ENCODE assay signal across 1 cellular context in the genomic region with DNA sequence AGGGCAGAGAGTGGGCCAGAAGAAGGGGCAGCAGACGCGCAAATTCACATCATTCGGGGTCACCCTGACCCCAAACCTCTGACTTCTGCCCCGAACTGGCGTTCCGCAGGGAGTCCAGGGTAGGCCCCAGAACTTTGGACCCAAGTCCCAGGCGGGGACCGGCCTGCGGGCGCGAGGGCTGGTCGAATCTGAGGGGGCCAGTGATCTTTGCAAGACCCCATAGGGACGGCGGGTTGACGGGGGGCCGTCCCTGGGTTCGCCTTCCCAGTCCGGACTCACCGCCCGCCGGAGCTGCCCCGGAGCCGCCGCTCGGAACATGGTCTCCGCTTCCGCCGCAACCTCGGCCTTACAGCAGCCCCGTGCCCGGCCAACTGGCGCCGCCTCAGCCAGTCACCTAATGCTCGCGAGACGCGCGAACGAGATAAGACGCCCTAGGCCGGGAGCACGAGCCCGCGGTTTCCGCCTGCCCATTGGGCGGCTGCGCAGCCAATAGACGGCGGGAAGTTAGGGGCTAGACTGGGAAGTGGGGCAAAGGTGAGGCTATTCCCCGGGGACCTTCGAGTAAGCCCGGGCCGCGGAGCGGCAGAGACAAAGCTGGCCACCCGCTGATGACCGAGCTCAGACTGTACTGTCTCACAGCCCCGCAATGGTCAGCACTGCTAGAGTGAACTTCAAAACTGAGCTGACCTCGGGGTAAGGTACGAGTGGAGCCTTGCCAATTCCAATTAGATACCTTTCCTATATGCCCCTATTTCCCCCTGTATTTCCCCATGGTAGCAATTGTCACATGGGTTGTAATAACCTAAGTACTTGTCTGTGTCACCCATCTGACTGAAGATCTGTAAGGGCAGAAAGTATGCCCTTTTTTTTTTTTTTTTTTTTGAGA.
A peak's percentile ranks its signal among the peaks of the same experiment; 100 is the strongest.
TF ChIP-seq lines count a peak whose summit lies in the region.

A gene (minus strand): TSS at position 399 of the 886 bp plus-strand sequence. CDS start 81 bp downstream, at position 318.

TF ChIP-seq in HEK293, 187 proteins besides CTCF, POLR2A, EP300 and RAD21 (continued from another document and continues in another):
- TF ChIP-seq, protein P1, sequence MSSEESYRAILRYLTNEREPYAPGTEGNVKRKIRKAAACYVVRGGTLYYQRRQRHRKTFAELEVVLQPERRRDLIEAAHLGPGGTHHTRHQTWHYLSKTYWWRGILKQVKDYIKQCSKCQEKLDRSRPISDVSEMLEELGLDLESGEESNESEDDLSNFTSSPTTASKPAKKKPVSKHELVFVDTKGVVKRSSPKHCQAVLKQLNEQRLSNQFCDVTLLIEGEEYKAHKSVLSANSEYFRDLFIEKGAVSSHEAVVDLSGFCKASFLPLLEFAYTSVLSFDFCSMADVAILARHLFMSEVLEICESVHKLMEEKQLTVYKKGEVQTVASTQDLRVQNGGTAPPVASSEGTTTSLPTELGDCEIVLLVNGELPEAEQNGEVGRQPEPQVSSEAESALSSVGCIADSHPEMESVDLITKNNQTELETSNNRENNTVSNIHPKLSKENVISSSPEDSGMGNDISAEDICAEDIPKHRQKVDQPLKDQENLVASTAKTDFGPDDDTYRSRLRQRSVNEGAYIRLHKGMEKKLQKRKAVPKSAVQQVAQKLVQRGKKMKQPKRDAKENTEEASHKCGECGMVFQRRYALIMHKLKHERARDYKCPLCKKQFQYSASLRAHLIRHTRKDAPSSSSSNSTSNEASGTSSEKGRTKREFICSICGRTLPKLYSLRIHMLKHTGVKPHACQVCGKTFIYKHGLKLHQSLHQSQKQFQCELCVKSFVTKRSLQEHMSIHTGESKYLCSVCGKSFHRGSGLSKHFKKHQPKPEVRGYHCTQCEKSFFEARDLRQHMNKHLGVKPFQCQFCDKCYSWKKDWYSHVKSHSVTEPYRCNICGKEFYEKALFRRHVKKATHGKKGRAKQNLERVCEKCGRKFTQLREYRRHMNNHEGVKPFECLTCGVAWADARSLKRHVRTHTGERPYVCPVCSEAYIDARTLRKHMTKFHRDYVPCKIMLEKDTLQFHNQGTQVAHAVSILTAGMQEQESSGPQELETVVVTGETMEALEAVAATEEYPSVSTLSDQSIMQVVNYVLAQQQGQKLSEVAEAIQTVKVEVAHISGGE (tag by site-specific recombination; conservative IDR thresholded peaks at IDR 0.05; ENCODE audit: low read depth), result no peak; the same call in 1 of the 2 replicates
- TF ChIP-seq ZIC2 (tag by site-specific recombination; IDR thresholded peaks at IDR 0.05) (no peak), ZNF768 (tag by site-specific recombination; IDR thresholded peaks at IDR 0.05) (no peak), EGR2 (tag by site-specific recombination; IDR thresholded peaks at IDR 0.05; ENCODE audit: low read depth) (no peak), ZNF223 (tag by site-specific recombination; IDR thresholded peaks at IDR 0.05) (no peak), RBAK (tag by site-specific recombination; IDR thresholded peaks at IDR 0.05) (no peak), ZNF184 (tag by site-specific recombination; IDR thresholded peaks at IDR 0.05) (peak; percentile 19; the same call in 1 of the 2 replicates), ZNF174 (tag by site-specific recombination; IDR thresholded peaks at IDR 0.05) (no peak), GLI2 (tag by site-specific recombination; IDR thresholded peaks at IDR 0.05; ENCODE audit: borderline replicate concordance, low read depth) (no peak), ZNF529 (tag by site-specific recombination; IDR thresholded peaks at IDR 0.05; ENCODE audit: insufficient replicate concordance) (no peak), GLI4 (tag by site-specific recombination; IDR thresholded peaks at IDR 0.05) (0 out of 2 replicates have a peak, but pooled peaks have one; percentile 43), ZNF660 (tag by site-specific recombination; IDR thresholded peaks at IDR 0.05) (peak; percentile 53; the same call in 1 of the 2 replicates), ZNF843 (tag by site-specific recombination; IDR thresholded peaks at IDR 0.05) (peak; percentile 72), ZNF292 (tag by site-specific recombination; IDR thresholded peaks at IDR 0.05; ENCODE audit: borderline replicate concordance, low read depth) (no peak), HOXA7 (CRISPR knock-in tag; IDR thresholded peaks at IDR 0.05; ENCODE audit: borderline replicate concordance) (no peak; the same call in 1 of the 2 replicates), KLF10 (tag by site-specific recombination; IDR thresholded peaks at IDR 0.05) (peak; percentile 100), ZNF157 (tag by site-specific recombination; IDR thresholded peaks at IDR 0.05) (no peak), ZNF202 (tag by site-specific recombination; IDR thresholded peaks at IDR 0.05; ENCODE audit: borderline replicate concordance) (no peak), ZNF473 (tag by site-specific recombination; IDR thresholded peaks at IDR 0.05) (no peak), ZNF155 (tag by site-specific recombination; IDR thresholded peaks at IDR 0.05) (no peak), ZNF266 (tag by site-specific recombination; IDR thresholded peaks at IDR 0.05; ENCODE audit: low read depth) (0 out of 2 replicates have a peak, but pooled peaks have one; percentile 19), ZEB2 (tag by site-specific recombination; IDR thresholded peaks at IDR 0.05) (peak; percentile 79), ZNF555 (tag by site-specific recombination; conservative IDR thresholded peaks at IDR 0.05) (no peak), ZNF2 (tag by site-specific recombination; IDR thresholded peaks at IDR 0.05) (no peak; the same call in 1 of the 2 replicates), ZNF138 (tag by site-specific recombination; IDR thresholded peaks at IDR 0.05; ENCODE audit: borderline replicate concordance) (no peak), ZNF530 (tag by site-specific recombination; IDR thresholded peaks at IDR 0.05; ENCODE audit: low read depth) (no peak), ZNF654 (tag by site-specific recombination; IDR thresholded peaks at IDR 0.05; ENCODE audit: low read depth) (no peak), ZNF626 (tag by site-specific recombination; IDR thresholded peaks at IDR 0.05) (no peak), ZBTB48 (tag by site-specific recombination; IDR thresholded peaks at IDR 0.05) (peak; percentile 92), ZNF274 (IDR thresholded peaks at IDR 0.05; ENCODE audit: low read length) (no peak), ZNF274 (tag by site-specific recombination; IDR thresholded peaks at IDR 0.05; ENCODE audit: borderline replicate concordance) (no peak), ZNF423 (tag by site-specific recombination; IDR thresholded peaks at IDR 0.05) (peak; percentile 89; the same call in 1 of the 2 replicates), ZSCAN16 (tag by site-specific recombination; IDR thresholded peaks at IDR 0.05) (no peak), TCF7L2 (IDR thresholded peaks at IDR 0.05; ENCODE audit: borderline replicate concordance, low read depth, low read length) (no peak), ZNF561 (tag by site-specific recombination; IDR thresholded peaks at IDR 0.05; ENCODE audit: borderline replicate concordance) (peak; percentile 44; the same call in 1 of the 2 replicates), ZNF76 (tag by site-specific recombination; IDR thresholded peaks at IDR 0.05; ENCODE audit: borderline replicate concordance, low read depth) (peak; percentile 49; the same call in 1 of the 2 replicates), ZNF600 (tag by site-specific recombination; IDR thresholded peaks at IDR 0.05) (peak; percentile 80), SP3 (tag by site-specific recombination; IDR thresholded peaks at IDR 0.05) (peak; percentile 52), ZNF521 (tag by site-specific recombination; IDR thresholded peaks at IDR 0.05) (no peak), ZSCAN30 (tag by site-specific recombination; IDR thresholded peaks at IDR 0.05) (peak; percentile 46; the same call in 1 of the 2 replicates), ZBTB7A (tag by site-specific recombination; IDR thresholded peaks at IDR 0.05; ENCODE audit: low read depth) (0 out of 2 replicates have a peak, but pooled peaks have one; percentile 54), BCL11A (tag by site-specific recombination; IDR thresholded peaks at IDR 0.05; ENCODE audit: low read depth) (peak; percentile 57), YY1 (tag by site-specific recombination; IDR thresholded peaks at IDR 0.05) (peak; percentile 81), ZNF48 (tag by site-specific recombination; IDR thresholded peaks at IDR 0.05) (no peak), ZNF140 (tag by site-specific recombination; IDR thresholded peaks at IDR 0.05) (no peak)
- TF ChIP-seq, protein P2, sequence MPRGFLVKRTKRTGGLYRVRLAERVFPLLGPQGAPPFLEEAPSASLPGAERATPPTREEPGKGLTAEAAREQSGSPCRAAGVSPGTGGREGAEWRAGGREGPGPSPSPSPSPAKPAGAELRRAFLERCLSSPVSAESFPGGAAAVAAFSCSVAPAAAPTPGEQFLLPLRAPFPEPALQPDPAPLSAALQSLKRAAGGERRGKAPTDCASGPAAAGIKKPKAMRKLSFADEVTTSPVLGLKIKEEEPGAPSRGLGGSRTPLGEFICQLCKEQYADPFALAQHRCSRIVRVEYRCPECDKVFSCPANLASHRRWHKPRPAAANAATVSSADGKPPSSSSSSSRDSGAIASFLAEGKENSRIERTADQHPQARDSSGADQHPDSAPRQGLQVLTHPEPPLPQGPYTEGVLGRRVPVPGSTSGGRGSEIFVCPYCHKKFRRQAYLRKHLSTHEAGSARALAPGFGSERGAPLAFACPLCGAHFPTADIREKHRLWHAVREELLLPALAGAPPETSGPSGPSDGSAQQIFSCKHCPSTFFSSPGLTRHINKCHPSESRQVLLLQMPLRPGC (tag by site-specific recombination; IDR thresholded peaks at IDR 0.05), result no peak
- TF ChIP-seq, protein P3, sequence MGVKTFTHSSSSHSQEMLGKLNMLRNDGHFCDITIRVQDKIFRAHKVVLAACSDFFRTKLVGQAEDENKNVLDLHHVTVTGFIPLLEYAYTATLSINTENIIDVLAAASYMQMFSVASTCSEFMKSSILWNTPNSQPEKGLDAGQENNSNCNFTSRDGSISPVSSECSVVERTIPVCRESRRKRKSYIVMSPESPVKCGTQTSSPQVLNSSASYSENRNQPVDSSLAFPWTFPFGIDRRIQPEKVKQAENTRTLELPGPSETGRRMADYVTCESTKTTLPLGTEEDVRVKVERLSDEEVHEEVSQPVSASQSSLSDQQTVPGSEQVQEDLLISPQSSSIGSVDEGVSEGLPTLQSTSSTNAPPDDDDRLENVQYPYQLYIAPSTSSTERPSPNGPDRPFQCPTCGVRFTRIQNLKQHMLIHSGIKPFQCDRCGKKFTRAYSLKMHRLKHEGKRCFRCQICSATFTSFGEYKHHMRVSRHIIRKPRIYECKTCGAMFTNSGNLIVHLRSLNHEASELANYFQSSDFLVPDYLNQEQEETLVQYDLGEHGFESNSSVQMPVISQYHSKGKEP (tag by site-specific recombination; IDR thresholded peaks at IDR 0.05), result 0 out of 2 replicates have a peak, but pooled peaks have one; percentile 5
- TF ChIP-seq, protein P4, sequence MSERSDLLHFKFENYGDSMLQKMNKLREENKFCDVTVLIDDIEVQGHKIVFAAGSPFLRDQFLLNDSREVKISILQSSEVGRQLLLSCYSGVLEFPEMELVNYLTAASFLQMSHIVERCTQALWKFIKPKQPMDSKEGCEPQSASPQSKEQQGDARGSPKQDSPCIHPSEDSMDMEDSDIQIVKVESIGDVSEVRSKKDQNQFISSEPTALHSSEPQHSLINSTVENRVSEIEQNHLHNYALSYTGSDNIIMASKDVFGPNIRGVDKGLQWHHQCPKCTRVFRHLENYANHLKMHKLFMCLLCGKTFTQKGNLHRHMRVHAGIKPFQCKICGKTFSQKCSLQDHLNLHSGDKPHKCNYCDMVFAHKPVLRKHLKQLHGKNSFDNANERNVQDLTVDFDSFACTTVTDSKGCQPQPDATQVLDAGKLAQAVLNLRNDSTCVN (tag by site-specific recombination; optimal IDR thresholded peaks at IDR 0.05), result peak; percentile 88
- TF ChIP-seq, protein P5, sequence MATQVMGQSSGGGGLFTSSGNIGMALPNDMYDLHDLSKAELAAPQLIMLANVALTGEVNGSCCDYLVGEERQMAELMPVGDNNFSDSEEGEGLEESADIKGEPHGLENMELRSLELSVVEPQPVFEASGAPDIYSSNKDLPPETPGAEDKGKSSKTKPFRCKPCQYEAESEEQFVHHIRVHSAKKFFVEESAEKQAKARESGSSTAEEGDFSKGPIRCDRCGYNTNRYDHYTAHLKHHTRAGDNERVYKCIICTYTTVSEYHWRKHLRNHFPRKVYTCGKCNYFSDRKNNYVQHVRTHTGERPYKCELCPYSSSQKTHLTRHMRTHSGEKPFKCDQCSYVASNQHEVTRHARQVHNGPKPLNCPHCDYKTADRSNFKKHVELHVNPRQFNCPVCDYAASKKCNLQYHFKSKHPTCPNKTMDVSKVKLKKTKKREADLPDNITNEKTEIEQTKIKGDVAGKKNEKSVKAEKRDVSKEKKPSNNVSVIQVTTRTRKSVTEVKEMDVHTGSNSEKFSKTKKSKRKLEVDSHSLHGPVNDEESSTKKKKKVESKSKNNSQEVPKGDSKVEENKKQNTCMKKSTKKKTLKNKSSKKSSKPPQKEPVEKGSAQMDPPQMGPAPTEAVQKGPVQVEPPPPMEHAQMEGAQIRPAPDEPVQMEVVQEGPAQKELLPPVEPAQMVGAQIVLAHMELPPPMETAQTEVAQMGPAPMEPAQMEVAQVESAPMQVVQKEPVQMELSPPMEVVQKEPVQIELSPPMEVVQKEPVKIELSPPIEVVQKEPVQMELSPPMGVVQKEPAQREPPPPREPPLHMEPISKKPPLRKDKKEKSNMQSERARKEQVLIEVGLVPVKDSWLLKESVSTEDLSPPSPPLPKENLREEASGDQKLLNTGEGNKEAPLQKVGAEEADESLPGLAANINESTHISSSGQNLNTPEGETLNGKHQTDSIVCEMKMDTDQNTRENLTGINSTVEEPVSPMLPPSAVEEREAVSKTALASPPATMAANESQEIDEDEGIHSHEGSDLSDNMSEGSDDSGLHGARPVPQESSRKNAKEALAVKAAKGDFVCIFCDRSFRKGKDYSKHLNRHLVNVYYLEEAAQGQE (tag by site-specific recombination; IDR thresholded peaks at IDR 0.05), result no peak
- TF ChIP-seq, protein P6, sequence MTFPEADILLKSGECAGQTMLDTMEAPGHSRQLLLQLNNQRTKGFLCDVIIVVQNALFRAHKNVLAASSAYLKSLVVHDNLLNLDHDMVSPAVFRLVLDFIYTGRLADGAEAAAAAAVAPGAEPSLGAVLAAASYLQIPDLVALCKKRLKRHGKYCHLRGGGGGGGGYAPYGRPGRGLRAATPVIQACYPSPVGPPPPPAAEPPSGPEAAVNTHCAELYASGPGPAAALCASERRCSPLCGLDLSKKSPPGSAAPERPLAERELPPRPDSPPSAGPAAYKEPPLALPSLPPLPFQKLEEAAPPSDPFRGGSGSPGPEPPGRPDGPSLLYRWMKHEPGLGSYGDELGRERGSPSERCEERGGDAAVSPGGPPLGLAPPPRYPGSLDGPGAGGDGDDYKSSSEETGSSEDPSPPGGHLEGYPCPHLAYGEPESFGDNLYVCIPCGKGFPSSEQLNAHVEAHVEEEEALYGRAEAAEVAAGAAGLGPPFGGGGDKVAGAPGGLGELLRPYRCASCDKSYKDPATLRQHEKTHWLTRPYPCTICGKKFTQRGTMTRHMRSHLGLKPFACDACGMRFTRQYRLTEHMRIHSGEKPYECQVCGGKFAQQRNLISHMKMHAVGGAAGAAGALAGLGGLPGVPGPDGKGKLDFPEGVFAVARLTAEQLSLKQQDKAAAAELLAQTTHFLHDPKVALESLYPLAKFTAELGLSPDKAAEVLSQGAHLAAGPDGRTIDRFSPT (tag by site-specific recombination; IDR thresholded peaks at IDR 0.05), result peak; percentile 82
